In genomic region chr7:25968205-25968993, GRCh38 we compare ENCODE assay signal across 8 cellular contexts.
DNase-seq lines count a peak whose midpoint lies in the region; ATAC-seq, FAIRE-seq and TF ChIP-seq lines count a peak whose summit lies in the region.

No MANE protein-coding gene starts in this region.

- H3K4me1 ChIP-seq in endodermal cell (ENCODE audit: control insufficient read depth, insufficient read depth, low read length), result no peaks in the 10 kb centered on the region

- peak overlapping the region; percentile 83 for H3K27ac Mint-ChIP-seq in memory B cell
- H3K27ac Mint-ChIP-seq in endodermal cell, result no peak overlapping the region

- intact Hi-C loops in dorsolateral prefrontal cortex (cut with DNase I), result no loop called here

- H3K27me3 ChIP-seq in dorsolateral prefrontal cortex (peaks cover 0 to 73% (median 45%) of the 10 kb centered on the region in 45 donors), endodermal cell (ENCODE audit: control insufficient read depth, insufficient read depth, low read length, poor library complexity, severe bottlenecking) (peaks cover 11% of the 10 kb centered on the region)

- TF ChIP-seq CTCF in dorsolateral prefrontal cortex (IDR thresholded peaks at IDR 0.05 in 54 of 56, conservative IDR thresholded peaks at IDR 0.05 in 2 of 56; ENCODE audit: low read depth in 1 of 56, partially characterized antibody in 56 of 56), result no peak
- TF ChIP-seq CTCF in endodermal cell (conservative IDR thresholded peaks at IDR 0.05), result no peak

- H3K4me3 Mint-ChIP-seq in memory B cell (peak overlapping the region; percentile 74), endodermal cell (no peak overlapping the region)

- H3K4me3 ChIP-seq in dorsolateral prefrontal cortex (no peak overlapping the region), endodermal cell (ENCODE audit: low read length) (no peak overlapping the region)

- ATAC-seq in GM21737 (IDR thresholded peaks at IDR 0.05; ENCODE audit: unreplicated experiment) (peak; percentile 61), memory B cell (ENCODE audit: low read depth) (peak; percentile 85)

- H3K9me3 Mint-ChIP-seq in memory B cell (peaks cover 8% of the 10 kb centered on the region), endodermal cell (no peaks in the 10 kb centered on the region)

- H3K36me3 Mint-ChIP-seq in memory B cell (peaks cover 2% of the 10 kb centered on the region), endodermal cell (ENCODE audit: low read depth) (no peaks in the 10 kb centered on the region)

- peaks cover 35% of the 10 kb centered on the region for H3K4me1 Mint-ChIP-seq in memory B cell
- H3K4me1 Mint-ChIP-seq in endodermal cell, result peaks cover 4% of the 10 kb centered on the region

- no peak for DNase-seq in GM18507 (ENCODE audit: extremely low spot score, insufficient read length, low read depth)
- peak; percentile 67 for DNase-seq in NCI-H2029 (lab: John Stamatoyannopoulos, UW)
- DNase-seq in memory B cell (ENCODE audit: low spot score in 2 of 2), result peak; percentile 59 to 78
- no peak for DNase-seq in dorsolateral prefrontal cortex
- no peak for DNase-seq in Ammon's horn (ENCODE audit: low spot score)
- no peak for DNase-seq in NCI-H524 treated with DMSO at 0.1 percent for 48 hours (lab: John Stamatoyannopoulos, UW)
- no peak for DNase-seq in endodermal cell

- H3K27ac ChIP-seq in dorsolateral prefrontal cortex (no peak overlapping the region), endodermal cell (ENCODE audit: low read depth, low read length) (no peak overlapping the region)

- H3K9me3 ChIP-seq in endodermal cell (ENCODE audit: control insufficient read depth, low read length), result no peaks in the 10 kb centered on the region

- no peaks in the 10 kb centered on the region for H3K36me3 ChIP-seq in endodermal cell (ENCODE audit: control insufficient read depth, insufficient read depth, low read length)

- WGBS in endodermal cell (ENCODE audit: insufficient coverage in 1 of 2, insufficient read length in 1 of 2), 2 experiments, result 92 to 94% methylated on average over 21 to 24 of the region's 24 CpGs

- H3K27me3 Mint-ChIP-seq in memory B cell (no peaks in the 10 kb centered on the region), endodermal cell (ENCODE audit: insufficient read depth) (peaks cover 6% of the 10 kb centered on the region)

- FAIRE-seq in GM18507 (lab: Jason Lieb, UNC), result peak; percentile 100

- H3K9ac ChIP-seq in endodermal cell (ENCODE audit: extremely low read depth, low read length, poor library complexity, severe bottlenecking), result no peak overlapping the region

Comparison
In these comparisons a context has a peak if more than half of its experiments do, and no peak if none do; other contexts are left out.
1. DNase-seq: peak in NCI-H2029 (single experiment) and memory B cell (2 of 2); none in GM18507 (single experiment), dorsolateral prefrontal cortex (0 of 10), Ammon's horn (single experiment), NCI-H524 treated with DMSO at 0.1 percent for 48 hours (single experiment) and endodermal cell (single experiment).